23 cellular contexts compared by ENCODE assay signal in genomic region chr11:66547662-66548009, GRCh38. TPM values are rescaled to one million over a fixed set of nuclear protein-coding genes. Genes with fewer than 3 reads are reported as not detected.
A peak's percentile ranks its signal among the peaks of the same experiment; 100 is the strongest.
DNase-seq lines count a peak whose midpoint lies in the region; ATAC-seq and TF ChIP-seq lines count a peak whose summit lies in the region.
"Had no signal": no experiment of that assay in that cellular context is flagged by ENCODE, and none has a peak within 500 bp of the region (broad histone marks: within the 10 kb centered on the region; RNA-seq: fewer than 3 reads in every experiment).

No MANE protein-coding gene starts in this region.

- peaks cover 27% of the 10 kb centered on the region for H3K4me1 Mint-ChIP-seq in activated CD4-positive, alpha-beta memory T cell treated with anti-CD3 and anti-CD28 coated beads, Interleukin-2, amount 10 ng/mL, durations not matched to agents 7 days and 5 days
- H3K4me1 Mint-ChIP-seq in activated CD4-positive, alpha-beta memory T cell treated with anti-CD3 and anti-CD28 coated beads for 36 hours (ENCODE audit: low read depth) = peaks cover 14% of the 10 kb centered on the region
- peaks cover 12% of the 10 kb centered on the region for H3K4me1 Mint-ChIP-seq in progenitor cell of endocrine pancreas (ENCODE audit: low read depth)

- H3K36me3 ChIP-seq in iPS-15b (ENCODE audit: control insufficient read depth, insufficient read depth, low read length) (no peaks in the 10 kb centered on the region), psoas muscle (ENCODE audit: insufficient read depth in 1 of 2, low read depth in 1 of 2) (peaks cover 0 to 7% of the 10 kb centered on the region in 2 donors)
- H3K36me3 ChIP-seq: right atrium auricular region, SJSA1 had no signal

- no peaks in the 10 kb centered on the region for H3K27me3 ChIP-seq in iPS-15b (ENCODE audit: control insufficient read depth, insufficient read depth, low read length)
- H3K27me3 ChIP-seq in psoas muscle (ENCODE audit: insufficient read depth in 3 of 3, low read length in 2 of 3) = no peaks in the 10 kb centered on the region
- H3K27me3 ChIP-seq: ascending aorta, right atrium auricular region, SJSA1 had no signal

- DNase-seq in activated CD4-positive, alpha-beta memory T cell treated with anti-CD3 and anti-CD28 coated beads, Interleukin-2, amount 10 ng/mL, durations not matched to agents 7 days and 5 days = no peak
- no peak for DNase-seq in activated CD4-positive, alpha-beta memory T cell treated with anti-CD3 and anti-CD28 coated beads for 36 hours
- DNase-seq in NCI-H524 treated with DMSO at 0.1 percent for 48 hours (lab: John Stamatoyannopoulos, UW) (peak; percentile 63), psoas muscle (no peak), T-helper 2 cell (no peak), NCI-H2196 (lab: John Stamatoyannopoulos, UW; ENCODE audit: unreplicated experiment) (no peak), progenitor cell of endocrine pancreas (ENCODE audit: low spot score, unreplicated experiment) (no peak)
- DNase-seq: ACHN; activated naive CD4-positive, alpha-beta T cell treated with Interleukin-2 at 50 U/mL for 16 hours; CD8-positive, alpha-beta T cell; DND-41; NCI-H510A treated with DMSO at 0.1 percent for 48 hours; stimulated activated naive CD8-positive, alpha-beta T cell treated with anti-CD3 and anti-CD28 coated beads, Interleukin-15, amount 100 ng/mL, for 72 hours; T-helper 9 cell had no signal

- no peak for ATAC-seq in psoas muscle
- ATAC-seq: CD8-positive, alpha-beta T cell; HCT116; stimulated activated naive CD8-positive, alpha-beta T cell treated with anti-CD3 and anti-CD28 coated beads, Interleukin-15, amount 100 ng/mL, for 72 hours had no signal

- intact Hi-C loops in activated CD4-positive, alpha-beta memory T cell treated with anti-CD3 and anti-CD28 coated beads for 36 hours (cut with micrococcal nuclease) = loop anchor here (2.0 to 5.0 kb wide), 3 partner anchors 45 to 295 kb away; partner anchors contain the start of genes CCDC87, CCS, RBM4 and RCE1
- intact Hi-C loops in psoas muscle (cut with DNase I) = no loop called here

- peaks cover 15% of the 10 kb centered on the region for H3K27me3 Mint-ChIP-seq in activated CD4-positive, alpha-beta memory T cell treated with anti-CD3 and anti-CD28 coated beads, Interleukin-2, amount 10 ng/mL, durations not matched to agents 7 days and 5 days
- no peaks in the 10 kb centered on the region for H3K27me3 Mint-ChIP-seq in activated CD4-positive, alpha-beta memory T cell treated with anti-CD3 and anti-CD28 coated beads for 36 hours
- H3K27me3 Mint-ChIP-seq in progenitor cell of endocrine pancreas = peaks cover 15% of the 10 kb centered on the region
- H3K27me3 Mint-ChIP-seq: memory B cell had no signal

- H3K27ac Mint-ChIP-seq in activated CD4-positive, alpha-beta memory T cell treated with anti-CD3 and anti-CD28 coated beads, Interleukin-2, amount 10 ng/mL, durations not matched to agents 7 days and 5 days = no peak overlapping the region
- no peak overlapping the region for H3K27ac Mint-ChIP-seq in activated CD4-positive, alpha-beta memory T cell treated with anti-CD3 and anti-CD28 coated beads for 36 hours
- no peak overlapping the region for H3K27ac Mint-ChIP-seq in progenitor cell of endocrine pancreas
- H3K27ac Mint-ChIP-seq: CD8-positive, alpha-beta T cell; stimulated activated naive CD8-positive, alpha-beta T cell treated with anti-CD3 and anti-CD28 coated beads, Interleukin-15, amount 100 ng/mL, for 72 hours had no signal

- WGBS in psoas muscle, 3 donors = 17 to 19% (median 19%) methylated on average over 5 of the region's 5 CpGs

- H3K9me3 ChIP-seq in iPS-15b (ENCODE audit: control insufficient read depth, insufficient read depth, low read length) (no peaks in the 10 kb centered on the region), psoas muscle (no peaks in the 10 kb centered on the region)
- H3K9me3 ChIP-seq: ascending aorta, right atrium auricular region, SJSA1 had no signal

- peaks cover 7% of the 10 kb centered on the region for H3K36me3 Mint-ChIP-seq in activated CD4-positive, alpha-beta memory T cell treated with anti-CD3 and anti-CD28 coated beads, Interleukin-2, amount 10 ng/mL, durations not matched to agents 7 days and 5 days (ENCODE audit: low read depth)
- no peaks in the 10 kb centered on the region for H3K36me3 Mint-ChIP-seq in activated CD4-positive, alpha-beta memory T cell treated with anti-CD3 and anti-CD28 coated beads for 36 hours
- H3K36me3 Mint-ChIP-seq in progenitor cell of endocrine pancreas (ENCODE audit: insufficient read depth) = peaks cover under 1% of the 10 kb centered on the region

- POLR2A ChIA-PET in activated CD4-positive, alpha-beta memory T cell treated with anti-CD3 and anti-CD28 coated beads, Interleukin-2, amount 10 ng/mL, durations not matched to agents 7 days and 5 days (lab: Charles Lee) = interaction anchor here (2.6 kb wide), 1 partner anchor 91 kb away, joined by 23 read pairs; the partner anchor contains the start of gene RBM4
- POLR2A ChIA-PET in activated CD4-positive, alpha-beta memory T cell treated with anti-CD3 and anti-CD28 coated beads for 36 hours (lab: Charles Lee) = no interaction called here

- peak overlapping the region; percentile 15 for H3K4me3 Mint-ChIP-seq in activated CD4-positive, alpha-beta memory T cell treated with anti-CD3 and anti-CD28 coated beads, Interleukin-2, amount 10 ng/mL, durations not matched to agents 7 days and 5 days
- H3K4me3 Mint-ChIP-seq in activated CD4-positive, alpha-beta memory T cell treated with anti-CD3 and anti-CD28 coated beads for 36 hours = no peak overlapping the region
- no peak overlapping the region for H3K4me3 Mint-ChIP-seq in progenitor cell of endocrine pancreas (ENCODE audit: low read depth)
- H3K4me3 Mint-ChIP-seq: stimulated activated naive CD8-positive, alpha-beta T cell treated with anti-CD3 and anti-CD28 coated beads, Interleukin-15, amount 100 ng/mL, for 72 hours had no signal

- TF ChIP-seq CTCF in psoas muscle (IDR thresholded peaks at IDR 0.05) (no peak), progenitor cell of endocrine pancreas (IDR thresholded peaks at IDR 0.05; ENCODE audit: unreplicated experiment) (no peak)

- H3K27ac ChIP-seq in psoas muscle = peak overlapping the region; percentile 89
- H3K27ac ChIP-seq: epithelial cell of prostate, right atrium auricular region, SJSA1 had no signal

- H3K4me3 ChIP-seq in iPS-15b (ENCODE audit: low read depth, low read length) (peak overlapping the region; percentile 77), psoas muscle (peak overlapping the region; percentile 83)
- H3K4me3 ChIP-seq: SJSA1 had no signal

- CTCF ChIA-PET in activated CD4-positive, alpha-beta memory T cell treated with anti-CD3 and anti-CD28 coated beads, Interleukin-2, amount 10 ng/mL, durations not matched to agents 7 days and 5 days (lab: Charles Lee) = no interaction called here
- CTCF ChIA-PET in activated CD4-positive, alpha-beta memory T cell treated with anti-CD3 and anti-CD28 coated beads for 36 hours (lab: Charles Lee) = no interaction called here

- H3K9ac ChIP-seq in iPS-15b (ENCODE audit: low read depth, low read length) = peak overlapping the region; percentile 37

- H3K4me1 ChIP-seq in iPS-15b (ENCODE audit: control insufficient read depth, insufficient read depth, low read length) (peaks cover 3% of the 10 kb centered on the region), psoas muscle (peaks cover 33% of the 10 kb centered on the region)

- H3K9me3 Mint-ChIP-seq in activated CD4-positive, alpha-beta memory T cell treated with anti-CD3 and anti-CD28 coated beads, Interleukin-2, amount 10 ng/mL, durations not matched to agents 7 days and 5 days = no peaks in the 10 kb centered on the region
- no peaks in the 10 kb centered on the region for H3K9me3 Mint-ChIP-seq in activated CD4-positive, alpha-beta memory T cell treated with anti-CD3 and anti-CD28 coated beads for 36 hours
- no peaks in the 10 kb centered on the region for H3K9me3 Mint-ChIP-seq in progenitor cell of endocrine pancreas (ENCODE audit: low read depth)
- H3K9me3 Mint-ChIP-seq: CD8-positive, alpha-beta T cell; memory B cell; stimulated activated naive CD8-positive, alpha-beta T cell treated with anti-CD3 and anti-CD28 coated beads, Interleukin-15, amount 100 ng/mL, for 72 hours had no signal

RNA-seq across cellular contexts. Expression of gene ACTN3, which starts 0.9 kb away (rescaled TPM):
- under 1 TPM; 0.30 to 0.35 TPM for total RNA-seq in activated CD4-positive, alpha-beta memory T cell treated with anti-CD3 and anti-CD28 coated beads, Interleukin-2, amount 10 ng/mL, durations not matched to agents 7 days and 5 days
- total RNA-seq in activated CD4-positive, alpha-beta memory T cell treated with anti-CD3 and anti-CD28 coated beads for 36 hours = under 1 TPM; 0.15 to 0.24 TPM
- 100 to 1,000 TPM in 1 of 4 donors, 10 to 100 TPM in 2, 1 to 10 TPM in 1; 2.9 to 254 (median 78.4) TPM for total RNA-seq in psoas muscle
- polyA plus RNA-seq in psoas muscle = 100 to 1,000 TPM in 1 of 3 donors, 10 to 100 TPM in 1, 1 to 10 TPM in 1; 8.7 to 531 (median 15.1) TPM
- total RNA-seq in progenitor cell of endocrine pancreas = 0.43 and 0.44 TPM in 2 replicates
- total RNA-seq: ascending aorta, frontal cortex, right atrium auricular region, SJSA1, urinary bladder had no signal

RNA-seq across cellular contexts. Expression of gene ZDHHC24, which starts 1.8 kb away (rescaled TPM):
- total RNA-seq in activated CD4-positive, alpha-beta memory T cell treated with anti-CD3 and anti-CD28 coated beads, Interleukin-2, amount 10 ng/mL, durations not matched to agents 7 days and 5 days = 10 to 100 TPM; 25.9 to 26.0 TPM
- 10 to 100 TPM; 13.5 to 14.9 TPM for total RNA-seq in activated CD4-positive, alpha-beta memory T cell treated with anti-CD3 and anti-CD28 coated beads for 36 hours
- total RNA-seq in psoas muscle (1 to 10 TPM; 3.9 to 6.5 (median 5.2) TPM), progenitor cell of endocrine pancreas (9.7 and 10.5 TPM in 2 replicates)
- polyA plus RNA-seq in psoas muscle = 1 to 10 TPM; 5.4 to 7.6 (median 5.5) TPM

RNA-seq across cellular contexts. Expression of gene CTSF, which starts 20.8 kb away (rescaled TPM):
- total RNA-seq in activated CD4-positive, alpha-beta memory T cell treated with anti-CD3 and anti-CD28 coated beads, Interleukin-2, amount 10 ng/mL, durations not matched to agents 7 days and 5 days = 1 to 10 TPM; 3.7 to 4.3 TPM
- total RNA-seq in activated CD4-positive, alpha-beta memory T cell treated with anti-CD3 and anti-CD28 coated beads for 36 hours = 1 to 10 TPM; 1.4 to 1.5 TPM
- total RNA-seq in psoas muscle (10 to 100 TPM; 31.5 to 79.0 (median 50.3) TPM), progenitor cell of endocrine pancreas (3.6 and 4.1 TPM in 2 replicates)
- 10 to 100 TPM; 16.5 to 33.0 (median 31.5) TPM for polyA plus RNA-seq in psoas muscle

RNA-seq across cellular contexts. Expression of gene BBS1, which starts 37.2 kb away (rescaled TPM):
- 10 to 100 TPM; 16.8 to 16.9 TPM for total RNA-seq in activated CD4-positive, alpha-beta memory T cell treated with anti-CD3 and anti-CD28 coated beads, Interleukin-2, amount 10 ng/mL, durations not matched to agents 7 days and 5 days
- total RNA-seq in activated CD4-positive, alpha-beta memory T cell treated with anti-CD3 and anti-CD28 coated beads for 36 hours = 10 to 100 TPM; 11.1 to 13.2 TPM
- total RNA-seq in psoas muscle = 10 to 100 TPM in 3 of 4 donors, 1 to 10 TPM in 1; 8.4 to 15.3 (median 12.1) TPM
- polyA plus RNA-seq in psoas muscle = 10 to 100 TPM in 1 of 3 donors, 1 to 10 TPM in 2; 4.4 to 13.8 (median 5.0) TPM
- 75.4 and 80.3 TPM in 2 replicates for total RNA-seq in progenitor cell of endocrine pancreas

RNA-seq across cellular contexts. Expression of gene CCDC87, which starts 45.2 kb away (rescaled TPM):
- not detected for total RNA-seq in activated CD4-positive, alpha-beta memory T cell treated with anti-CD3 and anti-CD28 coated beads, Interleukin-2, amount 10 ng/mL, durations not matched to agents 7 days and 5 days
- under 1 TPM; 0.12 to 0.24 TPM for total RNA-seq in activated CD4-positive, alpha-beta memory T cell treated with anti-CD3 and anti-CD28 coated beads for 36 hours
- total RNA-seq in psoas muscle (under 1 TPM in 3 of 4 donors, not detected in 1; 0.36 to 0.46 (median 0.36) TPM), progenitor cell of endocrine pancreas (0.89 and 1.1 TPM in 2 replicates)
- 1 to 10 TPM in 1 of 3 donors, under 1 TPM in 2; 0.06 to 1.1 (median 0.20) TPM for polyA plus RNA-seq in psoas muscle
- total RNA-seq: urinary bladder had no signal
